9 cellular contexts compared by ENCODE assay signal in the genomic region with DNA sequence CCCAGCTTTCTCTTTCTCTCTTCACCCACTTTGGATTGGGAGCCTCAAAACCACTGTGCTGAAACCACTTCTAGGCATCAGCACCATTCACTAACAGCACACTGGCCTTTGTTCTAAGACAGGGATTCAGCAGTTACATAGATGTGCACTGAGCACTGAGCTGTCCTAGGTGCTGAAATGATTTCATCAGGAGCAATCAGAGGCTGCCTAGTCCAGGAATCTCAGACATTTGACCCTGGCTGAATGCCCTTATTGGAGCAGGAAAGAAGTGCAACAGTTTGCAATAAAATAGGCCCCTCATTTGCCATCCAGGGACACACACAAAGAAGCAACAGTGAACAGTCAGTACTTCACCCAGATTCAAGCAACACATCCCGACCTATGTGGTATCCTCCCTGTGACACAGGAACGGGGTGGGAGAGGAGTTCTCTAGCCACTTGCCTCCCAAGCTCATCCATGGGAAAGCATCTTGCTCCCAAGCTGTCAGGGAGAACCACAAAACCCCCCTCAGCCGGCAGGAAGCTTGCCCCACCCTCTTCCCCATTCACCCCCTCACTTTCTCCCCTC.
A peak's percentile ranks its signal among the peaks of the same experiment; 100 is the strongest.
DNase-seq lines count a peak whose midpoint lies in the region; ATAC-seq and TF ChIP-seq lines count a peak whose summit lies in the region.
"Had no signal": no experiment of that assay in that cellular context is flagged by ENCODE, and none has a peak within 500 bp of the region (broad histone marks: within the 10 kb centered on the region; RNA-seq: fewer than 3 reads in every experiment).

No MANE protein-coding gene starts in this region.

- no peaks in the 10 kb centered on the region for H3K36me3 ChIP-seq in GM23338 (ENCODE audit: insufficient read depth)
- H3K36me3 ChIP-seq in endodermal cell (ENCODE audit: control insufficient read depth, insufficient read depth, low read length), result no peaks in the 10 kb centered on the region
- H3K36me3 ChIP-seq in neural progenitor cell, result no peaks in the 10 kb centered on the region

- intact Hi-C loops in dorsolateral prefrontal cortex (cut with DNase I), result no loop called here

- H3K27me3 ChIP-seq in GM23338 (ENCODE audit: insufficient read depth), result no peaks in the 10 kb centered on the region
- H3K27me3 ChIP-seq in endodermal cell (ENCODE audit: control insufficient read depth, insufficient read depth, low read length, poor library complexity, severe bottlenecking), result no peaks in the 10 kb centered on the region
- H3K27me3 ChIP-seq in neural progenitor cell, result no peaks in the 10 kb centered on the region
- H3K27me3 ChIP-seq in dorsolateral prefrontal cortex, result peaks cover 0 to 21% (median 0%) of the 10 kb centered on the region in 45 donors

- H3K9me3 Mint-ChIP-seq in GM23338, result no peaks in the 10 kb centered on the region
- H3K9me3 Mint-ChIP-seq in endodermal cell, result no peaks in the 10 kb centered on the region
- peaks cover 4% of the 10 kb centered on the region for H3K9me3 Mint-ChIP-seq in neural progenitor cell

- no peak overlapping the region for H2AFZ ChIP-seq in GM23338
- no peak overlapping the region for H2AFZ ChIP-seq in neural progenitor cell (replicated peaks)

- no peaks in the 10 kb centered on the region for H3K9me3 ChIP-seq in endodermal cell (ENCODE audit: control insufficient read depth, low read length)
- H3K9me3 ChIP-seq in neural progenitor cell (ENCODE audit: low read depth), result no peaks in the 10 kb centered on the region

- H3K4me1 Mint-ChIP-seq in GM23338 (no peaks in the 10 kb centered on the region; the same call in 1 of the 3 replicates), endodermal cell (no peaks in the 10 kb centered on the region), neural progenitor cell (peaks cover 5% of the 10 kb centered on the region)

- H3K36me3 Mint-ChIP-seq in GM23338 (ENCODE audit: low read depth), result no peaks in the 10 kb centered on the region
- no peaks in the 10 kb centered on the region for H3K36me3 Mint-ChIP-seq in endodermal cell (ENCODE audit: low read depth)
- H3K36me3 Mint-ChIP-seq in neural progenitor cell, result no peaks in the 10 kb centered on the region

- no peaks in the 10 kb centered on the region for H3K79me2 ChIP-seq in GM23338 (replicated peaks; ENCODE audit: insufficient read depth)
- no peaks in the 10 kb centered on the region for H3K79me2 ChIP-seq in neural progenitor cell (ENCODE audit: low read depth)

- WGBS in endodermal cell (ENCODE audit: insufficient coverage in 1 of 2, insufficient read length in 1 of 2), 2 experiments, result 69% methylated on average over 3 of the region's 3 CpGs; no CpG with 5 or more reads in 1 of the 2 experiments

- ATAC-seq in GM23338 (peak; percentile 97), GM21390 (IDR thresholded peaks at IDR 0.05; ENCODE audit: unreplicated experiment) (no peak), HG02610 (IDR thresholded peaks at IDR 0.05; ENCODE audit: unreplicated experiment) (no peak)

- TF ChIP-seq CTCF in GM23338 (conservative IDR thresholded peaks at IDR 0.05; ENCODE audit: low read depth in 2 of 2) (no peak), endodermal cell (conservative IDR thresholded peaks at IDR 0.05) (no peak), neural progenitor cell (IDR thresholded peaks at IDR 0.05) (no peak), dorsolateral prefrontal cortex (IDR thresholded peaks at IDR 0.05 in 54 of 56, conservative IDR thresholded peaks at IDR 0.05 in 2 of 56; ENCODE audit: low read depth in 1 of 56, partially characterized antibody in 56 of 56) (no peak)

- H3K27ac ChIP-seq in GM23338 (ENCODE audit: low read depth) (no peak overlapping the region), endodermal cell (ENCODE audit: low read depth, low read length) (no peak overlapping the region), neural progenitor cell (no peak overlapping the region), dorsolateral prefrontal cortex (no peak overlapping the region)

- H4K20me1 ChIP-seq in GM23338 (replicated peaks; ENCODE audit: insufficient read depth), result no peaks in the 10 kb centered on the region
- H4K20me1 ChIP-seq in neural progenitor cell (ENCODE audit: low read depth), result peaks cover 6% of the 10 kb centered on the region

- no peaks in the 10 kb centered on the region for H3K9me2 ChIP-seq in GM23338 (ENCODE audit: insufficient read depth)

- DNase-seq in GM23338 (ENCODE audit: low spot score) (peak; percentile 90), NCI-H460 (ENCODE audit: extremely low read depth, low read depth) (peak; percentile 50), endodermal cell (peak; percentile 86), neural progenitor cell (ENCODE audit: low spot score) (peak; percentile 95), GOT3 (lab: John Stamatoyannopoulos, UW) (no peak), dorsolateral prefrontal cortex (no peak)
- DNase-seq: hippocampal formation had no signal

- H3F3A ChIP-seq in GM23338 (replicated peaks; ENCODE audit: low read depth) (no peaks in the 10 kb centered on the region), neural progenitor cell (ENCODE audit: low read depth) (no peaks in the 10 kb centered on the region)

- H3K4me2 ChIP-seq in GM23338 (no peak overlapping the region), neural progenitor cell (no peak overlapping the region)

- H3K4me3 ChIP-seq in GM23338, result no peak overlapping the region
- H3K4me3 ChIP-seq in endodermal cell (ENCODE audit: low read length), result no peak overlapping the region
- H3K4me3 ChIP-seq in neural progenitor cell, result no peak overlapping the region
- no peak overlapping the region for H3K4me3 ChIP-seq in dorsolateral prefrontal cortex

- H3K4me3 Mint-ChIP-seq in GM23338, result no peak overlapping the region
- no peak overlapping the region for H3K4me3 Mint-ChIP-seq in endodermal cell
- no peak overlapping the region for H3K4me3 Mint-ChIP-seq in neural progenitor cell

- H3K4me1 ChIP-seq in GM23338 (ENCODE audit: insufficient read depth), result no peaks in the 10 kb centered on the region
- no peaks in the 10 kb centered on the region for H3K4me1 ChIP-seq in endodermal cell (ENCODE audit: control insufficient read depth, insufficient read depth, low read length)
- no peaks in the 10 kb centered on the region for H3K4me1 ChIP-seq in neural progenitor cell

- H3K9ac ChIP-seq in endodermal cell (ENCODE audit: extremely low read depth, low read length, poor library complexity, severe bottlenecking) (no peak overlapping the region), neural progenitor cell (no peak overlapping the region)

- H3K27me3 Mint-ChIP-seq in GM23338 (ENCODE audit: insufficient read depth, low read depth, poor library complexity) (peaks cover 3% of the 10 kb centered on the region), endodermal cell (ENCODE audit: insufficient read depth) (no peaks in the 10 kb centered on the region), neural progenitor cell (ENCODE audit: insufficient read depth, low read depth) (peaks cover 21% of the 10 kb centered on the region)

- no peak overlapping the region for H3K27ac Mint-ChIP-seq in GM23338
- H3K27ac Mint-ChIP-seq in endodermal cell, result no peak overlapping the region
- no peak overlapping the region for H3K27ac Mint-ChIP-seq in neural progenitor cell

TF ChIP-seq in GM23338, 12 proteins besides CTCF, POLR2A, EP300 and RAD21:
- TF ChIP-seq ZNF331 (CRISPR knock-in tag; IDR thresholded peaks at IDR 0.05; ENCODE audit: low read depth), result no peak
- TF ChIP-seq NANOG (IDR thresholded peaks at IDR 0.05; ENCODE audit: borderline replicate concordance), result no peak
- TF ChIP-seq ZNF114 (CRISPR knock-in tag; IDR thresholded peaks at IDR 0.05), result no peak
- TF ChIP-seq REST (IDR thresholded peaks at IDR 0.05; ENCODE audit: unreplicated experiment), result peak; percentile 93

Comparison
In these comparisons a context has a peak if more than half of its experiments do, and no peak if none do; other contexts are left out.
1. DNase-seq: peak in GM23338 (single experiment), NCI-H460 (single experiment), endodermal cell (single experiment) and neural progenitor cell (single experiment); none in GOT3 (single experiment) and dorsolateral prefrontal cortex (0 of 10).